ENCODE assay signal across 1 cellular context in the genomic region with DNA sequence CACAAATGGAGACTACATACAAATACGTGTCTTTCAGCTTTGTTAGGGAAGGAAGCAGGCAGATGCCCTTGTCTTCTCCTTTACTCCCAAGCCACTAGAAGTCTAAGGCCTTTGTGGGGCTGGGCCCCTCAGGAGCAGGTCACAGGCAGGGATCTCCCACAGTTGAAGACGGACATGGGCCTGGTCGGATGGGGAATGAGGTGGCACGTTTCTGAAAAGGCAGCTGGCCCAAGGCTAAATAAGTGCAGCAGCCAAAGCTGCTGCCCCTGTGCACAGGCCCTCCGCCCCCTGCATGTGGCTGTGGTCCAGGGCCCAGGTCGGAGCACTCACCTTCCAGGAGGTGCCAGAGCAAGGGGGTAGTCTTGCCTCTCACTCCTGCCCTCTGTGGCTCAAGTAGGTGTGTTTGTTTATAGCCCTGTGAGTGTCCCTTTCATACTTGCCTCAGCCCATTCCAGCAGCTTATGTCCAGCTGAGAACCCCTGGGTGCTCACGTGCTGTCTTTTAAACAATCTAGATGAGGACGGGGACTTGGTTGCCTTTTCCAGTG.
TF ChIP-seq lines count a peak whose summit lies in the region.

No MANE protein-coding gene starts in this region.

TF ChIP-seq in H1, 55 proteins besides CTCF, POLR2A, EP300 and RAD21:
- no peak for TF ChIP-seq CREB1 (IDR thresholded peaks at IDR 0.05)
- no peak for TF ChIP-seq SUZ12 (IDR thresholded peaks at IDR 0.05; ENCODE audit: low read length)
- no peak for TF ChIP-seq CBX5 (IDR thresholded peaks at IDR 0.05; ENCODE audit: low read depth, low read length)
- no peak for TF ChIP-seq SIRT6 (IDR thresholded peaks at IDR 0.05; ENCODE audit: low read length)
- no peak for TF ChIP-seq RFX5 (IDR thresholded peaks at IDR 0.05; ENCODE audit: borderline replicate concordance, low read depth, low read length)
- no peak for TF ChIP-seq HDAC2 (IDR thresholded peaks at IDR 0.05; ENCODE audit: borderline replicate concordance in 1 of 2, low read depth in 2 of 2, low read length in 2 of 2)
- no peak for TF ChIP-seq JUND (IDR thresholded peaks at IDR 0.05; ENCODE audit: low read length)
- no peak for TF ChIP-seq MAFK (IDR thresholded peaks at IDR 0.05; ENCODE audit: low read depth, low read length)
- no peak for TF ChIP-seq ZNF274 (IDR thresholded peaks at IDR 0.05; ENCODE audit: borderline replicate concordance, extremely low read depth, low read length)
- TF ChIP-seq CBX8 (IDR thresholded peaks at IDR 0.05; ENCODE audit: borderline replicate concordance, low read depth, low read length): no peak
- no peak for TF ChIP-seq YY1 (IDR thresholded peaks at IDR 0.05; ENCODE audit: low read depth, low read length)
- TF ChIP-seq TBP (IDR thresholded peaks at IDR 0.05; ENCODE audit: low read depth, low read length): no peak
TF ChIP-seq in H1: peak in this region for 0.
